ENCODE assay signal across 8 cellular contexts in genomic region chr4:177047070-177047850, GRCh38.
DNase-seq lines count a peak whose midpoint lies in the region; ATAC-seq and TF ChIP-seq lines count a peak whose summit lies in the region.

No MANE protein-coding gene starts in this region.

- BruUV-seq in PC-9 (replicated peaks; lab: Mats Ljungman, UMichigan) = no TSS peak

- H3K36me3 ChIP-seq in PC-9 (ENCODE audit: low read depth) = no peaks in the 10 kb centered on the region

- no peak overlapping the region for H3K4me3 ChIP-seq in PC-9

- no peaks in the 10 kb centered on the region for H3K9me3 ChIP-seq in PC-9 (ENCODE audit: insufficient read depth, low read depth)

- TF ChIP-seq CTCF in PC-9 (conservative IDR thresholded peaks at IDR 0.05) = peak; percentile 85

- no peaks in the 10 kb centered on the region for H3K27me3 ChIP-seq in PC-9 (ENCODE audit: insufficient read depth, low read depth)

- no peak overlapping the region for H3K27ac ChIP-seq in PC-9

- H2AFZ ChIP-seq in PC-9 = no peak overlapping the region

- no peak overlapping the region for H3K4me2 ChIP-seq in PC-9

- ATAC-seq in GM21381 (IDR thresholded peaks at IDR 0.05; ENCODE audit: unreplicated experiment) = peak; percentile 79

- no peaks in the 10 kb centered on the region for H3K4me1 ChIP-seq in PC-9 (replicated peaks; ENCODE audit: insufficient read depth)

- POLR2A ChIA-PET in PC-9 (lab: Charles Lee; ENCODE audit: unreplicated experiment) = interaction anchor here (0.5 to 0.7 kb wide), 3 partner anchors 20 to 415 kb away, joined by 3 to 4 read pairs (median 4); no protein-coding TSS in a partner anchor

- CTCF ChIA-PET in PC-9 (lab: Charles Lee) = interaction anchor here (0.5 to 1.3 kb wide), 6 partner anchors 83 to 669 kb away, joined by 3 to 13 read pairs (median 7); no protein-coding TSS in a partner anchor

- H3K9me2 ChIP-seq in PC-9 (ENCODE audit: insufficient read depth) = no peaks in the 10 kb centered on the region

- no peaks in the 10 kb centered on the region for H3F3A ChIP-seq in PC-9 (ENCODE audit: insufficient read depth, low read depth)

- H3K79me2 ChIP-seq in PC-9 (ENCODE audit: low read depth) = no peaks in the 10 kb centered on the region

- intact Hi-C loops in PC-9 (cut with micrococcal nuclease; ENCODE audit: unreplicated experiment) (loop anchor here (1.0 to 2.0 kb wide), 3 partner anchors 253 to 671 kb away; no protein-coding TSS in a partner anchor), head of caudate nucleus (cut with DNase I) (loop anchor here (10.0 kb wide), 1 partner anchor 672 kb away; no protein-coding TSS in a partner anchor)

- H4K20me1 ChIP-seq in PC-9 (ENCODE audit: insufficient read depth) = no peaks in the 10 kb centered on the region

- peak; percentile 81 for DNase-seq in EH (ENCODE audit: low read depth)
- DNase-seq in HK-2 (ENCODE audit: unreplicated experiment) = peak; percentile 66
- peak in 1 of 2 experiments; percentile 54 for DNase-seq in PC-9
- DNase-seq in activated naive CD4-positive, alpha-beta T cell treated with Interleukin-2 at 50 U/mL for 16 hours = peak; percentile 51
- peak; percentile 18 to 86 (median 72) for DNase-seq in head of caudate nucleus
- peak; percentile 27 for DNase-seq in pulmonary artery endothelial cell (ENCODE audit: low read depth, low spot score)
- DNase-seq in cortex of kidney (lab: John Stamatoyannopoulos, UW) = no peak
